19 cellular contexts compared by ENCODE assay signal in the genomic region with DNA sequence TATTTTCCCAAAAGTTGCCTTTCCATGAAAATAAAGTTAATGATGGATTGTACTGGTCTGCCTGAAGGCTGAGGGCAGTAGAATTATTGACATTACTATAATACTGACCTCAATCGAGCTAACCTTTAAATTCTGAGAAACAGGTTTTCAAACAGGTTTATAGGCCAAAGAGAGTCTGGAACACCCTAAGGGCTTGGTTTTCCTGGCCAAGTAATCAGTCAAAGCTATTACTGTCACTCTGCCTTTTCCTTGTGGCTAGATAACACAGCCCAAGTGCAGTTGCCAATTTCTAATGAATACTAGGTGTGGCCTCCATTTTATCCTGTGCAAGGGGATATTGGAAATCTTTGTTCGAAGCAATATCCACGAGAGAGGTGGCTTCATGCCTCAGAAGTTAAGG.
A peak's percentile ranks its signal among the peaks of the same experiment; 100 is the strongest.
DNase-seq lines count a peak whose midpoint lies in the region; ATAC-seq and TF ChIP-seq lines count a peak whose summit lies in the region.
"Had no signal": no experiment of that assay in that cellular context is flagged by ENCODE, and none has a peak within 500 bp of the region (broad histone marks: within the 10 kb centered on the region; RNA-seq: fewer than 3 reads in every experiment).

No MANE protein-coding gene starts in this region.

- 42 to 51% methylated on average over 2 to 3 of the region's 3 CpGs for WGBS in transverse colon (ENCODE audit: low coverage in 1 of 2), 2 donors

- H3K4me3 ChIP-seq in lower lobe of right lung (no peak overlapping the region), Karpas-422 (ENCODE audit: low read length) (no peak overlapping the region), transverse colon (no peak overlapping the region)
- H3K4me3 ChIP-seq: spleen, testis had no signal

- TF ChIP-seq EP300 in transverse colon (IDR thresholded peaks at IDR 0.05; ENCODE audit: low read depth): no peak

- H3K9me2 ChIP-seq in Karpas-422 (replicated peaks; ENCODE audit: insufficient read depth, low read length): no peaks in the 10 kb centered on the region

- H3K9ac ChIP-seq in Karpas-422 (ENCODE audit: low read length): no peak overlapping the region

- no peak for TF ChIP-seq CTCF in RWPE1 (conservative IDR thresholded peaks at IDR 0.05; ENCODE audit: low read depth)
- no peak for TF ChIP-seq CTCF in lower lobe of right lung (IDR thresholded peaks at IDR 0.05)
- no peak for TF ChIP-seq CTCF in transverse colon (IDR thresholded peaks at IDR 0.05)

- no peak overlapping the region for H2AFZ ChIP-seq in Karpas-422 (ENCODE audit: low read length)

- POLR2A ChIA-PET in RWPE1 (lab: Yijun Ruan, JAX; ENCODE audit: low non-redundant PET): no interaction called here

- H3K27ac ChIP-seq in RWPE1: no peak overlapping the region
- H3K27ac ChIP-seq in lower lobe of right lung: no peak overlapping the region
- no peak overlapping the region for H3K27ac ChIP-seq in Karpas-422 (ENCODE audit: low read length)
- peak overlapping the region in 1 of 4 donors; percentile 8 for H3K27ac ChIP-seq in transverse colon
- H3K27ac ChIP-seq: spleen, testis had no signal

- in situ Hi-C loops in transverse colon (cut with MboI; ENCODE audit: low pct_ligation_motif_present in 1 of 4, low pct_unique_long_range_greater_than_20kb in 1 of 4, low sequenced_read_pairs in 3 of 4): no loop called here

- no peaks in the 10 kb centered on the region for H3K27me3 ChIP-seq in lower lobe of right lung (ENCODE audit: low read depth)
- no peaks in the 10 kb centered on the region for H3K27me3 ChIP-seq in Karpas-422 (ENCODE audit: low read length)
- H3K27me3 ChIP-seq in transverse colon: no peaks in the 10 kb centered on the region
- H3K27me3 ChIP-seq: spleen, testis had no signal

- CTCF ChIA-PET in RWPE1 (lab: Yijun Ruan, JAX): no interaction called here

- intact Hi-C loops in lower lobe of right lung (cut with DNase I): no loop called here
- intact Hi-C loops in transverse colon (cut with DNase I; ENCODE audit: low total_unique reads): no loop called here

- TF ChIP-seq POLR2A in transverse colon (IDR thresholded peaks at IDR 0.05): no peak

- no peaks in the 10 kb centered on the region for H3K9me3 ChIP-seq in lower lobe of right lung
- no peaks in the 10 kb centered on the region for H3K9me3 ChIP-seq in Karpas-422 (ENCODE audit: low read length)
- H3K9me3 ChIP-seq in transverse colon: no peaks in the 10 kb centered on the region
- H3K9me3 ChIP-seq: spleen, testis had no signal

- peak; percentile 65 to 73 for ATAC-seq in lower lobe of right lung
- ATAC-seq: activated CD4-positive, alpha-beta T cell treated with anti-CD3 and anti-CD28 coated beads for 36 hours had no signal

- no peak overlapping the region for H3K4me2 ChIP-seq in Karpas-422 (ENCODE audit: low read depth, low read length, poor library complexity, severe bottlenecking)

- H3K4me1 ChIP-seq in lower lobe of right lung: peaks cover 34% of the 10 kb centered on the region
- peaks cover 35% of the 10 kb centered on the region for H3K4me1 ChIP-seq in Karpas-422 (ENCODE audit: low read length)
- H3K4me1 ChIP-seq in transverse colon: peaks cover 0 to 45% (median 19%) of the 10 kb centered on the region in 4 donors

- DNase-seq in COR-L47 (lab: John Stamatoyannopoulos, UW) (peak; percentile 7), ELF-1 (ENCODE audit: low read depth, low spot score) (peak; percentile 71), RWPE1 (ENCODE audit: low spot score) (peak; percentile 47), lower lobe of right lung (no peak), NCI-H187 (lab: John Stamatoyannopoulos, UW) (no peak), Karpas-422 (no peak), transverse colon (no peak)
- DNase-seq: activated CD4-positive, alpha-beta T cell treated with anti-CD3 and anti-CD28 coated beads for 36 hours; activated CD8-positive, alpha-beta memory T cell treated with anti-CD3 and anti-CD28 coated beads, Interleukin-2, amount 50 U/mL, for 48 hours; activated gamma-delta T cell treated with Interleukin-2 at 50 U/mL for 16 hours; effector memory CD4-positive, alpha-beta T cell; hypothalamus; kidney glomerular epithelial cell; NCI-H1092; NCI-H2171 treated with DMSO at 0.1 percent for 48 hours; posterior cingulate gyrus; spleen; T1000; testis had no signal

- H3K79me2 ChIP-seq in Karpas-422 (ENCODE audit: low read length): no peaks in the 10 kb centered on the region

- H3K36me3 ChIP-seq in lower lobe of right lung (no peaks in the 10 kb centered on the region), Karpas-422 (ENCODE audit: insufficient read depth, low read length) (no peaks in the 10 kb centered on the region), transverse colon (no peaks in the 10 kb centered on the region)
- H3K36me3 ChIP-seq: spleen had no signal

- no peaks in the 10 kb centered on the region for H4K20me1 ChIP-seq in Karpas-422 (ENCODE audit: insufficient read depth, low read depth, low read length)

Comparison
In these comparisons a context has a peak if more than half of its experiments do, and no peak if none do; other contexts are left out.
1. DNase-seq: peak in COR-L47 (single experiment), ELF-1 (single experiment) and RWPE1 (single experiment); none in lower lobe of right lung (single experiment), NCI-H187 (0 of 2), Karpas-422 (single experiment) and transverse colon (single experiment).